16 cellular contexts compared by ENCODE assay signal in the genomic region with DNA sequence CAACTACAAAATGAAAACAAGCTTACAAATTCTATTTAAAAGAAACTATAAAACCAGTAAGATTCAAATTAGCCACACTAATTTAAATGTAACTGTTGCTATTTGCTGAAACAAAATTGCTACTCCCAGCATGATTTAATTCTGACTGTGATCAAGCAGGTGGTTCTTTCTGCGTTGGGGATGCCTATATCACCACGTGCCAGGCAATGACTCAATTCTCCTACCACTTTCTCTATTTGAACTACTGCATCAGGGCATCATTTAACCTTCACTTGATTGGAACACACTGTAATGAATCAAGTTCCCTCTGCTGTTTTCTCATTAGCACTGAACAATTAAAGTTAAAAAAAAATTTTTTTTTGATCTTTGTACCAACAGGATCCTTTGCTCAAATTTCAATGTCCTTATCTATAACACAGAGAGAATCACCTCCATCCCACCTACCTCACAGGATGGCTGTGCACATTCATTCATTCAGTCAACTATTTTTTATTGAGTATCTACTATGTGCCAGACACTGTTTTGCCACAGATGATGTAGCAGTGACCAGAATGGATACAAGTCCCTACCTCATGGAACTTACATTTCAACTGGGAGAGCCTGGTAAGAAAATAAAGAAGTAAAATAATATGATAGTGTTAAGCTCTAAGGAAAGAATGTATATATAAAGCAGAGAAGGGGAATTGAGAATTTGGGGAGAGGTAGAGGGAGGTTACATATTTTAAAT. TPM values are rescaled to one million over a fixed set of nuclear protein-coding genes. Genes with fewer than 3 reads are reported as not detected.
DNase-seq lines count a peak whose midpoint lies in the region; ATAC-seq and TF ChIP-seq lines count a peak whose summit lies in the region.
"Had no signal": no experiment of that assay in that cellular context is flagged by ENCODE, and none has a peak within 500 bp of the region (broad histone marks: within the 10 kb centered on the region; RNA-seq: fewer than 3 reads in every experiment).

No MANE protein-coding gene starts in this region.

- CTCF ChIA-PET in IMR-90 (lab: Yijun Ruan, JAX): no interaction called here

- H3K4me3 Mint-ChIP-seq in activated naive CD4-positive, alpha-beta T cell treated with anti-CD3 and anti-CD28 coated beads, Interleukin-2, amount 50 U/mL, for 24 hours: no peak overlapping the region
- H3K4me3 Mint-ChIP-seq in stimulated activated effector memory CD8-positive, alpha-beta T cell treated with anti-CD3 and anti-CD28 coated beads, Interleukin-12 subunit alpha, Interleukin-12 subunit beta, amount 100 ng/mL, for 72 hours: no peak overlapping the region
- H3K4me3 Mint-ChIP-seq: H9 had no signal

- H3K27ac Mint-ChIP-seq in activated naive CD4-positive, alpha-beta T cell treated with anti-CD3 and anti-CD28 coated beads, Interleukin-2, amount 50 U/mL, for 24 hours: peak overlapping the region; percentile 33
- H3K27ac Mint-ChIP-seq in activated naive CD4-positive, alpha-beta T cell treated with anti-CD3 and anti-CD28 coated beads, Interleukin-2, amount 50 U/mL, for 72 hours: peak overlapping the region in 1 of 2 donors; percentile 68
- H3K27ac Mint-ChIP-seq in stimulated activated effector memory CD8-positive, alpha-beta T cell treated with anti-CD3 and anti-CD28 coated beads, Interleukin-12 subunit alpha, Interleukin-12 subunit beta, amount 100 ng/mL, for 72 hours: no peak overlapping the region
- H3K27ac Mint-ChIP-seq: activated T-helper 2 cell treated with anti-CD3 and anti-CD28 coated beads, Interferon-gamma antibody, Interleukin-2, Interleukin-4, amounts not matched to agents 10 μg/mL and 5 μg/mL and 100 μg/mL, durations not matched to agents 14 hours and 24 hours and 36 hours; H9 had no signal

- H3K36me3 Mint-ChIP-seq in activated naive CD4-positive, alpha-beta T cell treated with anti-CD3 and anti-CD28 coated beads, Interleukin-2, amount 50 U/mL, for 24 hours: no peaks in the 10 kb centered on the region
- H3K36me3 Mint-ChIP-seq in activated naive CD4-positive, alpha-beta T cell treated with anti-CD3 and anti-CD28 coated beads, Interleukin-2, amount 50 U/mL, for 72 hours: no peaks in the 10 kb centered on the region
- no peaks in the 10 kb centered on the region for H3K36me3 Mint-ChIP-seq in stimulated activated effector memory CD8-positive, alpha-beta T cell treated with anti-CD3 and anti-CD28 coated beads, Interleukin-12 subunit alpha, Interleukin-12 subunit beta, amount 100 ng/mL, for 72 hours

- POLR2A ChIA-PET in IMR-90 (lab: Charles Lee; ENCODE audit: unreplicated experiment): no interaction called here

- WGBS in IMR-90 (ENCODE audit: extremely low coverage in 2 of 2, insufficient read length in 1 of 2), 2 experiments: 75% methylated on average over 1 of the region's 2 CpGs; no CpG with 5 or more reads in 1 of the 2 experiments
- 60 to 72% methylated on average over 2 of the region's 2 CpGs for WGBS in tibial nerve, 2 donors

- TF ChIP-seq EP300 in tibial nerve (IDR thresholded peaks at IDR 0.05): no peak

- H2AFZ ChIP-seq in IMR-90 (replicated peaks; ENCODE audit: low read length, poor library complexity): no peak overlapping the region

- no peaks in the 10 kb centered on the region for H3K9me3 Mint-ChIP-seq in activated naive CD4-positive, alpha-beta T cell treated with anti-CD3 and anti-CD28 coated beads, Interleukin-2, amount 50 U/mL, for 24 hours
- H3K9me3 Mint-ChIP-seq in activated naive CD4-positive, alpha-beta T cell treated with anti-CD3 and anti-CD28 coated beads, Interleukin-2, amount 50 U/mL, for 72 hours: no peaks in the 10 kb centered on the region
- no peaks in the 10 kb centered on the region for H3K9me3 Mint-ChIP-seq in stimulated activated effector memory CD8-positive, alpha-beta T cell treated with anti-CD3 and anti-CD28 coated beads, Interleukin-12 subunit alpha, Interleukin-12 subunit beta, amount 100 ng/mL, for 72 hours
- H3K9me3 Mint-ChIP-seq: activated T-helper 2 cell treated with anti-CD3 and anti-CD28 coated beads, Interferon-gamma antibody, Interleukin-2, Interleukin-4, amounts not matched to agents 10 μg/mL and 5 μg/mL and 100 μg/mL, durations not matched to agents 14 hours and 24 hours and 36 hours; H9 had no signal

- H3K9ac ChIP-seq in IMR-90 (ENCODE audit: low read depth, low read length): no peak overlapping the region
- H3K9ac ChIP-seq: KMS-11 had no signal

- no peak for TF ChIP-seq CTCF in IMR-90 (conservative IDR thresholded peaks at IDR 0.05; ENCODE audit: low read depth, low read length)
- TF ChIP-seq CTCF in GM13977 (IDR thresholded peaks at IDR 0.05; ENCODE audit: extremely low read depth, insufficient read depth, missing control alignments): no peak
- no peak for TF ChIP-seq CTCF in tibial nerve (IDR thresholded peaks at IDR 0.05)

- dilution Hi-C loops in IMR-90 (cut with HindIII; ENCODE audit: low sequenced_read_pairs, unreplicated experiment): no loop called here

- ATAC-seq in IMR-90 (ENCODE audit: low read depth) (no peak), HG02623 (IDR thresholded peaks at IDR 0.05; ENCODE audit: unreplicated experiment) (no peak)
- ATAC-seq in activated naive CD4-positive, alpha-beta T cell treated with anti-CD3 and anti-CD28 coated beads, Interleukin-2, amount 50 U/mL, for 72 hours: peak; percentile 96 to 98
- ATAC-seq in stimulated activated effector memory CD8-positive, alpha-beta T cell treated with anti-CD3 and anti-CD28 coated beads, Interleukin-12 subunit alpha, Interleukin-12 subunit beta, amount 100 ng/mL, for 72 hours: peak; percentile 93
- ATAC-seq: right cardiac atrium had no signal

- H3K79me1 ChIP-seq in IMR-90 (ENCODE audit: low read depth in 1 of 2, low read length in 2 of 2): peaks cover 3 to 21% of the 10 kb centered on the region in 2 experiments; a peak in 2 of 4 replicates

- no peak overlapping the region; the same call in 1 of the 2 replicates for H4K5ac ChIP-seq in IMR-90 (ENCODE audit: low read depth, low read length)

- no peaks in the 10 kb centered on the region for H3K27me3 Mint-ChIP-seq in activated naive CD4-positive, alpha-beta T cell treated with anti-CD3 and anti-CD28 coated beads, Interleukin-2, amount 50 U/mL, for 24 hours

- no peak overlapping the region for H3K56ac ChIP-seq in IMR-90 (ENCODE audit: extremely low read depth, insufficient read depth, low read length)

- H3K4me3 ChIP-seq in IMR-90 (ENCODE audit: insufficient read depth, low read depth, low read length): no peak overlapping the region
- H3K4me3 ChIP-seq in tibial nerve: no peak overlapping the region
- H3K4me3 ChIP-seq: ascending aorta had no signal

- H2AK9ac ChIP-seq in IMR-90 (replicated peaks; ENCODE audit: low read depth, low read length, poor library complexity): no peak overlapping the region

- no peaks in the 10 kb centered on the region for H4K20me1 ChIP-seq in IMR-90 (ENCODE audit: insufficient read depth, low read length)

- H2AK5ac ChIP-seq in IMR-90 (ENCODE audit: low read depth, low read length): peak overlapping the region; percentile 33; the same call in 1 of the 2 replicates

- no peak overlapping the region for H3K4me2 ChIP-seq in IMR-90 (ENCODE audit: low read depth, low read length)
- H3K4me2 ChIP-seq: KMS-11 had no signal

- TF ChIP-seq RAD21 in IMR-90 (IDR thresholded peaks at IDR 0.05; ENCODE audit: low read length): no peak

- TF ChIP-seq POLR2A in IMR-90 (IDR thresholded peaks at IDR 0.05; ENCODE audit: low read depth, low read length) (no peak), tibial nerve (IDR thresholded peaks at IDR 0.05) (no peak)

- BruUV-seq in IMR-90 (replicated peaks; lab: Mats Ljungman, UMichigan): no TSS peak

- H2BK20ac ChIP-seq in IMR-90 (ENCODE audit: low read depth, low read length): no peak overlapping the region

- no peak overlapping the region for H3K27ac ChIP-seq in IMR-90 (ENCODE audit: insufficient read depth, low read length)
- no peak overlapping the region for H3K27ac ChIP-seq in tibial nerve
- H3K27ac ChIP-seq: ascending aorta, KMS-11 had no signal

- no peak overlapping the region for H3K23ac ChIP-seq in IMR-90 (ENCODE audit: low read depth, low read length)

- 0 out of 4 replicates have a peak overlapping the region, but pooled peaks of 1 of the 2 experiments have one; percentile 5 for H4K8ac ChIP-seq in IMR-90 (ENCODE audit: low read depth in 2 of 2, low read length in 2 of 2)

- H2BK120ac ChIP-seq in IMR-90 (ENCODE audit: low read depth, low read length): peak overlapping the region; percentile 76; the same call in 1 of the 2 replicates

- peak overlapping the region; percentile 68; the same call in 1 of the 2 replicates for H3K4ac ChIP-seq in IMR-90 (ENCODE audit: low read depth, low read length)

- H3K14ac ChIP-seq in IMR-90 (replicated peaks; ENCODE audit: low read depth, low read length): 0 out of 2 replicates have a peak overlapping the region, but pooled peaks have one; percentile 88

- H2BK15ac ChIP-seq in IMR-90 (ENCODE audit: low read depth, low read length): no peak overlapping the region

- H3K4me1 ChIP-seq in IMR-90 (ENCODE audit: control insufficient read depth, insufficient read depth, low read length): peaks cover 12% of the 10 kb centered on the region
- H3K4me1 ChIP-seq in tibial nerve: peaks cover 0 to 12% (median 2%) of the 10 kb centered on the region in 4 donors

- H3K18ac ChIP-seq in IMR-90 (ENCODE audit: low read depth, low read length): no peak overlapping the region

- no peak overlapping the region for H4K91ac ChIP-seq in IMR-90 (ENCODE audit: insufficient read depth, low read depth, low read length)

- no peak for DNase-seq in activated naive CD4-positive, alpha-beta T cell treated with Interleukin-2 at 50 U/mL for 16 hours
- DNase-seq in IMR-90 (peak; percentile 6), GM13977 (ENCODE audit: low spot score) (no peak), tibial nerve (ENCODE audit: low spot score in 2 of 2) (no peak)
- no peak for DNase-seq in activated naive CD4-positive, alpha-beta T cell treated with anti-CD3 and anti-CD28 coated beads, Interleukin-2, amount 50 U/mL, for 72 hours (ENCODE audit: low spot score in 2 of 2)
- DNase-seq in stimulated activated effector memory CD8-positive, alpha-beta T cell treated with anti-CD3 and anti-CD28 coated beads, Interleukin-12 subunit alpha, Interleukin-12 subunit beta, amount 100 ng/mL, for 72 hours (ENCODE audit: low spot score in 2 of 2): no peak
- DNase-seq: Calu3; effector memory CD4-positive, alpha-beta T cell; NCI-H748 treated with DMSO at 0.1 percent for 48 hours; right cardiac atrium had no signal

- peaks cover 15% of the 10 kb centered on the region for H3K9me1 ChIP-seq in IMR-90 (ENCODE audit: insufficient read depth, low read length)

- peaks cover 26% of the 10 kb centered on the region for H3K4me1 Mint-ChIP-seq in activated naive CD4-positive, alpha-beta T cell treated with anti-CD3 and anti-CD28 coated beads, Interleukin-2, amount 50 U/mL, for 24 hours
- H3K4me1 Mint-ChIP-seq in stimulated activated effector memory CD8-positive, alpha-beta T cell treated with anti-CD3 and anti-CD28 coated beads, Interleukin-12 subunit alpha, Interleukin-12 subunit beta, amount 100 ng/mL, for 72 hours: no peaks in the 10 kb centered on the region

- intact Hi-C loops in IMR-90 (cut with micrococcal nuclease): no loop called here

- H3K9me3 ChIP-seq in IMR-90 (ENCODE audit: control insufficient read depth, insufficient read depth, low read length): no peaks in the 10 kb centered on the region
- H3K9me3 ChIP-seq in tibial nerve: no peaks in the 10 kb centered on the region
- H3K9me3 ChIP-seq: ascending aorta had no signal

- H3K27me3 ChIP-seq in IMR-90 (ENCODE audit: control insufficient read depth, insufficient read depth, low read length): no peaks in the 10 kb centered on the region
- no peaks in the 10 kb centered on the region for H3K27me3 ChIP-seq in tibial nerve
- H3K27me3 ChIP-seq: ascending aorta had no signal

- in situ Hi-C loops in IMR-90 (cut with MboI; ENCODE audit: low sequenced_read_pairs): no loop called here
- in situ Hi-C loops in GM13977 (cut with MboI; ENCODE audit: low pct_unique_long_range_greater_than_20kb, low sequenced_read_pairs, unreplicated experiment): no loop called here

- no peak overlapping the region for H2BK5ac ChIP-seq in IMR-90 (ENCODE audit: low read depth, low read length, poor library complexity, severe bottlenecking)

- H3K36me3 ChIP-seq in IMR-90 (ENCODE audit: control insufficient read depth, insufficient read depth, low read length) (no peaks in the 10 kb centered on the region), tibial nerve (no peaks in the 10 kb centered on the region)
- H3K36me3 ChIP-seq: ascending aorta had no signal

RNA-seq across cellular contexts. Expression of gene ACTN1, which starts 8.0 kb away (rescaled TPM):
- total RNA-seq in IMR-90 (2012; rRNA removed) (648 and 684 TPM in 2 replicates), tibial nerve (100 to 1,000 TPM; 130 to 273 (median 152) TPM)
- polyA plus RNA-seq in IMR-90 (2012; rRNA removed): 766 and 895 TPM in 2 replicates
- 676 and 750 TPM in 2 replicates for polyA plus RNA-seq in IMR-90 (2012; cell fraction: cytosol; rRNA removed)
- polyA plus RNA-seq in IMR-90 (2012; cell fraction: nucleus; rRNA removed; ENCODE audit: low replicate concordance): 1,803 and 1,926 TPM in 2 replicates
- 100 to 1,000 TPM; 106 to 120 TPM for total RNA-seq in activated naive CD4-positive, alpha-beta T cell treated with anti-CD3 and anti-CD28 coated beads, Interleukin-2, amount 50 U/mL, for 72 hours

Comparison
In these comparisons a context has a peak if more than half of its experiments do, and no peak if none do; other contexts are left out.
1. ATAC-seq: peak in activated naive CD4-positive, alpha-beta T cell treated with anti-CD3 and anti-CD28 coated beads, Interleukin-2, amount 50 U/mL, for 72 hours (2 of 2) and stimulated activated effector memory CD8-positive, alpha-beta T cell treated with anti-CD3 and anti-CD28 coated beads, Interleukin-12 subunit alpha, Interleukin-12 subunit beta, amount 100 ng/mL, for 72 hours (single experiment); none in IMR-90 (single experiment) and HG02623 (single experiment).